17 cellular contexts compared by ENCODE assay signal in the genomic region with DNA sequence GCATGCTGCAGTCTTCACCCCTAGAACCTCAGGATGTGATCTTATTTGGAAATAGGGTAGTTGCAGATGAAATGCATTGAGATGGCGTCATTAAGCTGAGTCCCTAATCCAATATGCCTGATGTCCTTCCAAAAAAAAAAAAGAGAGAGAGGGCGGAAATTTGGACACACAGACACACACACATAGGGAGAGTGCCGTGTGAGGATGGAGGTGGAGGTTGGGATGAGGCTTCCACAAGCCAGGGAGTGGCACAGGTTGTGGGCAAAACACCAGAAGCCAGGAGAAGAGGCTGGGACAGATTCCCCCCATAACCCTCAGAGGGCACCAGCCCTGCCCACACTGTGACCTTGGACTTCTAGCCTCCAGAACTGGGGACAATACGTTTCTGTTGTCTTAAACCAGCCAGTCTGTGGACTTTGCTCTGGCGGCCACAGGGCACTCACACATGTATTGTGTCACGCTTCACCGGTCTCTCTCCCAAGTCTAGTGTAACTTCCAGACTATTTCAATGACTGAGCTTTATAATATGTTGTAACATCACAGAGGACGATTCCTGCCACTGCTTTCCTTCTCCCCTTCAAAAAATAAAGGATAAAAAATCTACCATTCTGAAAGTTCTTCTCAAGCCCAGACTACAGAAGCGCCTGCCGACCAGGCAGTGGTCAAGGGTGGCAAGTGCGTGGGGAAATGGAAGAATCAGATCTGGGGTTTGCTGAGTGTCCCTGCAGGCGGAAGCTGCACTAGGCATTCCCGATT. TPM values are rescaled to one million over a fixed set of nuclear protein-coding genes. Genes with fewer than 3 reads are reported as not detected.
DNase-seq lines count a peak whose midpoint lies in the region; ATAC-seq and TF ChIP-seq lines count a peak whose summit lies in the region.
"Had no signal": no experiment of that assay in that cellular context is flagged by ENCODE, and none has a peak within 500 bp of the region (broad histone marks: within the 10 kb centered on the region; RNA-seq: fewer than 3 reads in every experiment).

No MANE protein-coding gene starts in this region.

- DNase-seq in Right ventricle myocardium inferior (ENCODE audit: missing footprints) (peak; percentile 35), heart left ventricle (no peak), dorsolateral prefrontal cortex (no peak), mesendoderm (no peak), GM13976 (ENCODE audit: low spot score) (no peak), Right ventricle myocardium superior (no peak), SIG-M5 (lab: John Stamatoyannopoulos, UW) (no peak)
- DNase-seq: 8988T; ACHN; Calu3; CD8-positive, alpha-beta memory T cell; Kasumi-1; NCI-H1436; NCI-H187 had no signal

- H3K4me1 ChIP-seq in heart left ventricle = no peaks in the 10 kb centered on the region
- H3K4me1 ChIP-seq in mesendoderm (ENCODE audit: control insufficient read depth, low read depth, low read length) = no peaks in the 10 kb centered on the region
- H3K4me1 ChIP-seq: BE2C had no signal

- H3K9me3 ChIP-seq in heart left ventricle = peaks cover 0 to 12% (median 0%) of the 10 kb centered on the region in 12 donors
- H3K9me3 ChIP-seq: BE2C had no signal

- no peak overlapping the region for H3K9ac ChIP-seq in mesendoderm (ENCODE audit: low read length)

- intact Hi-C loops in Right ventricle myocardium inferior (cut with DNase I) (no loop called here), heart left ventricle (cut with DNase I) (no loop called here), dorsolateral prefrontal cortex (cut with DNase I) (no loop called here), Right ventricle myocardium superior (cut with DNase I) (no loop called here)

- in situ Hi-C loops in GM13976 (cut with MboI; ENCODE audit: low sequenced_read_pairs, unreplicated experiment) = no loop called here

- no peaks in the 10 kb centered on the region for H3K79me1 ChIP-seq in mesendoderm (ENCODE audit: low read length)

- H4K5ac ChIP-seq in mesendoderm (ENCODE audit: low read length) = no peak overlapping the region

- H3K27me3 ChIP-seq in heart left ventricle (peaks cover 0 to 29% (median 7%) of the 10 kb centered on the region in 9 donors), dorsolateral prefrontal cortex (peaks cover 0 to 7% (median 0%) of the 10 kb centered on the region in 45 donors), mesendoderm (ENCODE audit: insufficient read depth, low read length, poor library complexity) (no peaks in the 10 kb centered on the region)
- H3K27me3 ChIP-seq: BE2C had no signal

- H3K4me2 ChIP-seq in mesendoderm (ENCODE audit: low read length) = no peak overlapping the region

- ATAC-seq in Right ventricle myocardium inferior = no peak
- no peak for ATAC-seq in heart left ventricle
- ATAC-seq in Right ventricle myocardium superior (ENCODE audit: poor library complexity) = no peak

- no peak overlapping the region for H3K18ac ChIP-seq in mesendoderm (ENCODE audit: low read length)

- TF ChIP-seq CTCF in heart left ventricle (IDR thresholded peaks at IDR 0.05) = no peak
- TF ChIP-seq CTCF in dorsolateral prefrontal cortex (IDR thresholded peaks at IDR 0.05 in 54 of 56, conservative IDR thresholded peaks at IDR 0.05 in 2 of 56; ENCODE audit: low read depth in 1 of 56, partially characterized antibody in 56 of 56) = no peak
- no peak for TF ChIP-seq CTCF in GM13976 (IDR thresholded peaks at IDR 0.05; ENCODE audit: borderline replicate concordance, control extremely low read depth, extremely low read depth, insufficient read depth, missing control alignments)

- H3K23ac ChIP-seq in mesendoderm (ENCODE audit: low read length) = no peak overlapping the region

- H3K36me3 ChIP-seq in heart left ventricle (no peaks in the 10 kb centered on the region), mesendoderm (ENCODE audit: control insufficient read depth, insufficient read depth, low read length) (no peaks in the 10 kb centered on the region)
- H3K36me3 ChIP-seq: BE2C had no signal

- H3K79me2 ChIP-seq in mesendoderm (ENCODE audit: control insufficient read depth, insufficient read depth, low read length) = no peaks in the 10 kb centered on the region

- H3K4me3 ChIP-seq in heart left ventricle (no peak overlapping the region), dorsolateral prefrontal cortex (peak overlapping the region in 7 of 59 donors; percentile 11 to 29 (median 17)), mesendoderm (ENCODE audit: low read length) (no peak overlapping the region)
- H3K4me3 ChIP-seq: K562 had no signal

- no peak overlapping the region for H3K27ac ChIP-seq in heart left ventricle
- peak overlapping the region in 30 of 59 donors; percentile 1 to 82 (median 48) for H3K27ac ChIP-seq in dorsolateral prefrontal cortex
- no peak overlapping the region for H3K27ac ChIP-seq in mesendoderm (ENCODE audit: low read depth, low read length)
- peak overlapping the region; percentile 27 for H3K27ac ChIP-seq in temporal lobe (ENCODE audit: low read depth, low read length)

- no peak overlapping the region for H2BK15ac ChIP-seq in mesendoderm (replicated peaks; ENCODE audit: low read depth)

- H3K4ac ChIP-seq in mesendoderm (ENCODE audit: low read depth, low read length) = no peak overlapping the region

- H4K8ac ChIP-seq in mesendoderm (ENCODE audit: low read depth, low read length) = no peak overlapping the region

- 79 to 86% (median 81%) methylated on average over 13 of the region's 13 CpGs for WGBS in heart left ventricle, 4 donors
- no CpG with 5 or more reads among the region's 13 CpGs for WGBS in mesendoderm (ENCODE audit: extremely low coverage, insufficient coverage, low lambda C conversion rate)

- no peak overlapping the region for H2AK5ac ChIP-seq in mesendoderm (ENCODE audit: low read length)

- no peak overlapping the region for H3K56ac ChIP-seq in mesendoderm (ENCODE audit: low read length)

- H2BK120ac ChIP-seq in mesendoderm (ENCODE audit: low read depth, low read length) = peak overlapping the region; percentile 3

- TF ChIP-seq POLR2A in heart left ventricle (IDR thresholded peaks at IDR 0.05) = no peak

- H2BK5ac ChIP-seq in mesendoderm (ENCODE audit: low read length) = no peak overlapping the region

RNA-seq across cellular contexts. Expression of gene MAN2B2, which starts 35.8 kb away (rescaled TPM):
- total RNA-seq in Right ventricle myocardium inferior (17.8 TPM), heart left ventricle (10 to 100 TPM; 12.9 to 33.6 (median 21.8) TPM), dorsolateral prefrontal cortex (10 to 100 TPM; 22.1 to 45.0 (median 34.3) TPM), temporal lobe (5.4 TPM), Right ventricle myocardium superior (17.3 TPM)
- polyA plus RNA-seq in heart left ventricle = 10 to 100 TPM in 1 of 2 donors, 1 to 10 TPM in 1; 4.4 to 14.0 TPM
- polyA plus RNA-seq in mesendoderm (2013, experiment 1 of 2) = 1.3 TPM
- polyA plus RNA-seq in mesendoderm (2013, experiment 2 of 2) = 1.3 TPM

Comparison
In these comparisons a context has a peak if more than half of its experiments do, and no peak if none do; other contexts are left out.
1. H3K27ac ChIP-seq: peak in dorsolateral prefrontal cortex (30 of 59) and temporal lobe (single experiment); none in heart left ventricle (0 of 12) and mesendoderm (single experiment).